In genomic region chr19:49119411-49120324, GRCh38 we compare ENCODE assay signal across 8 cellular contexts. TPM values are rescaled to one million over a fixed set of nuclear protein-coding genes. Genes with fewer than 3 reads are reported as not detected.
DNase-seq lines count a peak whose midpoint lies in the region; ATAC-seq and TF ChIP-seq lines count a peak whose summit lies in the region.

TSS of gene PPFIA3 (plus strand) at chr19:49119544. CDS start at chr19:49127874, 8,330 bp downstream.

- peak within 1 kb of the TSS; percentile 75 for H3K27ac Mint-ChIP-seq in activated CD4-positive, alpha-beta memory T cell treated with anti-CD3 and anti-CD28 coated beads, Interleukin-2, amount 10 ng/mL, durations not matched to agents 7 days and 5 days

- no peak for TF ChIP-seq CTCF in AG09309 (IDR thresholded peaks at IDR 0.05; ENCODE audit: control insufficient read depth, insufficient read depth, low read depth, low read length, missing control alignments)
- no peak for TF ChIP-seq CTCF in HFF-Myc (IDR thresholded peaks at IDR 0.05; ENCODE audit: low read depth, low read length, missing control alignments)
- TF ChIP-seq CTCF in epithelial cell of proximal tubule (conservative IDR thresholded peaks at IDR 0.05; ENCODE audit: low read depth, low read length), result no peak
- TF ChIP-seq CTCF in mucosa of descending colon (IDR thresholded peaks at IDR 0.05), result no peak

- CTCF ChIA-PET in activated CD4-positive, alpha-beta memory T cell treated with anti-CD3 and anti-CD28 coated beads, Interleukin-2, amount 10 ng/mL, durations not matched to agents 7 days and 5 days (lab: Charles Lee), result interaction anchor here (1.8 kb wide), 1 partner anchor 80 kb away, joined by 6 read pairs; no protein-coding TSS in a partner anchor

- H3K27me3 Mint-ChIP-seq in activated CD4-positive, alpha-beta memory T cell treated with anti-CD3 and anti-CD28 coated beads, Interleukin-2, amount 10 ng/mL, durations not matched to agents 7 days and 5 days, result peaks cover 22% of the 10 kb centered on the region

- peak within 1 kb of the TSS; percentile 67 for H3K4me3 ChIP-seq in AG09309 (ENCODE audit: control insufficient read depth, low read depth, low read length)
- H3K4me3 ChIP-seq in HFF-Myc (replicated peaks; ENCODE audit: low read depth, low read length), result peak within 1 kb of the TSS; percentile 50
- peak within 1 kb of the TSS; percentile 79 for H3K4me3 ChIP-seq in epithelial cell of proximal tubule (ENCODE audit: low read depth, low read length)
- H3K4me3 ChIP-seq in mucosa of descending colon, result peak within 1 kb of the TSS; percentile 38

- no peaks in the 10 kb centered on the region for H3K36me3 ChIP-seq in mucosa of descending colon (ENCODE audit: low read depth)

- peaks cover 4% of the 10 kb centered on the region for H3K36me3 Mint-ChIP-seq in activated CD4-positive, alpha-beta memory T cell treated with anti-CD3 and anti-CD28 coated beads, Interleukin-2, amount 10 ng/mL, durations not matched to agents 7 days and 5 days (ENCODE audit: low read depth)

- POLR2A ChIA-PET in activated CD4-positive, alpha-beta memory T cell treated with anti-CD3 and anti-CD28 coated beads, Interleukin-2, amount 10 ng/mL, durations not matched to agents 7 days and 5 days (lab: Charles Lee), result interaction anchor here (0.7 to 1.2 kb wide), 3 partner anchors 8 to 10 kb away, joined by 3 to 4 read pairs (median 3); no protein-coding TSS in a partner anchor

- DNase-seq in AG09309 (ENCODE audit: low read depth) (no peak), HFF-Myc (ENCODE audit: extremely low read depth, low read depth) (no peak), epithelial cell of proximal tubule (ENCODE audit: low read depth) (no peak), mucosa of descending colon (peak; percentile 70 to 78 (median 71)), ureter (ENCODE audit: low spot score) (peak; percentile 65)
- no peak for DNase-seq in activated CD4-positive, alpha-beta memory T cell treated with anti-CD3 and anti-CD28 coated beads, Interleukin-2, amount 10 ng/mL, durations not matched to agents 7 days and 5 days
- no peak for DNase-seq in stimulated activated CD4-positive, alpha-beta T cell treated with anti-CD3 and anti-CD28 coated beads, Interleukin-4, amount 100 ng/mL, for 1 hour

- H3K9me3 ChIP-seq in mucosa of descending colon, result no peaks in the 10 kb centered on the region

- H3K4me1 Mint-ChIP-seq in activated CD4-positive, alpha-beta memory T cell treated with anti-CD3 and anti-CD28 coated beads, Interleukin-2, amount 10 ng/mL, durations not matched to agents 7 days and 5 days, result peaks cover 35% of the 10 kb centered on the region

- ATAC-seq in mucosa of descending colon (peak; percentile 28), GM21447 (IDR thresholded peaks at IDR 0.05; ENCODE audit: unreplicated experiment) (no peak)

- H3K4me3 Mint-ChIP-seq in activated CD4-positive, alpha-beta memory T cell treated with anti-CD3 and anti-CD28 coated beads, Interleukin-2, amount 10 ng/mL, durations not matched to agents 7 days and 5 days, result peak within 1 kb of the TSS; percentile 76

- H3K9me3 Mint-ChIP-seq in activated CD4-positive, alpha-beta memory T cell treated with anti-CD3 and anti-CD28 coated beads, Interleukin-2, amount 10 ng/mL, durations not matched to agents 7 days and 5 days, result no peaks in the 10 kb centered on the region

- intact Hi-C loops in mucosa of descending colon (cut with DNase I, micrococcal nuclease), result no loop called here

- H3K4me1 ChIP-seq in mucosa of descending colon (ENCODE audit: low read depth), result peaks cover 37% of the 10 kb centered on the region

RNA-seq across cellular contexts. Expression of gene PPFIA3, which starts in this region (rescaled TPM):
- total RNA-seq in activated CD4-positive, alpha-beta memory T cell treated with anti-CD3 and anti-CD28 coated beads, Interleukin-2, amount 10 ng/mL, durations not matched to agents 7 days and 5 days, result 1 to 10 TPM; 2.6 TPM
- total RNA-seq in epithelial cell of proximal tubule (1.7 and 3.3 TPM in 2 replicates), mucosa of descending colon (10 to 100 TPM; 15.1 to 21.4 (median 19.6) TPM), ureter (9.0 TPM)

Comparison
In these comparisons a context has a peak if more than half of its experiments do, and no peak if none do; other contexts are left out.
1. DNase-seq: peak in mucosa of descending colon (3 of 3) and ureter (single experiment); none in AG09309 (single experiment), HFF-Myc (single experiment), activated CD4-positive, alpha-beta memory T cell treated with anti-CD3 and anti-CD28 coated beads, Interleukin-2, amount 10 ng/mL, durations not matched to agents 7 days and 5 days (single experiment), epithelial cell of proximal tubule (single experiment) and stimulated activated CD4-positive, alpha-beta T cell treated with anti-CD3 and anti-CD28 coated beads, Interleukin-4, amount 100 ng/mL, for 1 hour (single experiment).
2. Peak in every context shown above with its lines, with median percentiles within 50 percentile points of each other: H3K4me3 ChIP-seq.